ENCODE assay signal across 8 cellular contexts in genomic region chr4:140237616-140238352, GRCh38.
DNase-seq lines count a peak whose midpoint lies in the region; ATAC-seq and TF ChIP-seq lines count a peak whose summit lies in the region.

No MANE protein-coding gene starts in this region.

- ATAC-seq in heart right ventricle (peak; percentile 80 to 90 (median 86)), GM18868 (IDR thresholded peaks at IDR 0.05; ENCODE audit: unreplicated experiment) (no peak)
- no peak for ATAC-seq in activated T-helper 17 cell treated with anti-CD3 and anti-CD28 coated beads, Interleukin-2, amount 50 U/mL, for 72 hours (replicated peaks)

- H3K9me3 ChIP-seq in WERI-Rb-1 (ENCODE audit: severe bottlenecking) (no peaks in the 10 kb centered on the region), heart right ventricle (no peaks in the 10 kb centered on the region)

- H3K36me3 Mint-ChIP-seq in activated T-helper 17 cell treated with anti-CD3 and anti-CD28 coated beads, Interleukin-2, amount 50 U/mL, for 72 hours (ENCODE audit: low read depth) = no peaks in the 10 kb centered on the region

- H3K9me3 Mint-ChIP-seq in activated T-helper 17 cell treated with anti-CD3 and anti-CD28 coated beads, Interleukin-2, amount 50 U/mL, for 72 hours = no peaks in the 10 kb centered on the region

- H3K4me3 Mint-ChIP-seq in activated T-helper 17 cell treated with anti-CD3 and anti-CD28 coated beads, Interleukin-2, amount 50 U/mL, for 72 hours = no peak overlapping the region

- peaks cover 7% of the 10 kb centered on the region for H3K27me3 Mint-ChIP-seq in activated T-helper 17 cell treated with anti-CD3 and anti-CD28 coated beads, Interleukin-2, amount 50 U/mL, for 72 hours

- H3K27ac Mint-ChIP-seq in activated T-helper 17 cell treated with anti-CD3 and anti-CD28 coated beads, Interleukin-2, amount 50 U/mL, for 72 hours = no peak overlapping the region

- no peak for TF ChIP-seq CTCF in WERI-Rb-1 (IDR thresholded peaks at IDR 0.05; ENCODE audit: low read depth, low read length)
- no peak for TF ChIP-seq CTCF in heart right ventricle (IDR thresholded peaks at IDR 0.05)

- H3K36me3 ChIP-seq in WERI-Rb-1 = no peaks in the 10 kb centered on the region
- H3K36me3 ChIP-seq in heart right ventricle = no peaks in the 10 kb centered on the region

- peaks cover 10 to 50% (median 31%) of the 10 kb centered on the region in 9 donors for H3K4me1 ChIP-seq in heart right ventricle

- 4 to 6% methylated on average over 16 of the region's 16 CpGs for WGBS in heart right ventricle, 2 donors

- H3K27me3 ChIP-seq in WERI-Rb-1 (ENCODE audit: insufficient read depth, low read depth, severe bottlenecking) = no peaks in the 10 kb centered on the region
- H3K27me3 ChIP-seq in heart right ventricle = no peaks in the 10 kb centered on the region

- no peak overlapping the region; the same call in 1 of the 2 replicates for H3K4me3 ChIP-seq in WERI-Rb-1 (ENCODE audit: low read depth, low read length)
- H3K4me3 ChIP-seq in heart right ventricle = peak overlapping the region in 8 of 10 donors; percentile 2 to 37 (median 30)

- intact Hi-C loops in heart right ventricle (cut with DNase I) (loop anchor here in 5 of 10 donors (2.0 to 5.0 kb wide), 3 partner anchors 80 to 87 kb away; partner anchors contain the start of gene MAML3 (in 3 of the 5)), posterior cingulate gyrus (cut with DNase I) (loop anchor here (5.0 kb wide), 1 partner anchor 85 kb away; the partner anchor contains the start of gene MAML3)

- H3K4me1 Mint-ChIP-seq in activated T-helper 17 cell treated with anti-CD3 and anti-CD28 coated beads, Interleukin-2, amount 50 U/mL, for 72 hours = peaks cover 7% of the 10 kb centered on the region

- DNase-seq in DMS 273 treated with DMSO at 0.1 percent for 48 hours (lab: John Stamatoyannopoulos, UW) = peak; percentile 95
- peak; percentile 65 for DNase-seq in NCI-H187 treated with DMSO at 0.1 percent for 48 hours (lab: John Stamatoyannopoulos, UW)
- peak; percentile 83 for DNase-seq in WERI-Rb-1
- DNase-seq in heart right ventricle = peak; percentile 72 to 76
- DNase-seq in posterior cingulate gyrus = peak; percentile 59 to 95 (median 70)
- no peak for DNase-seq in activated CD8-positive, alpha-beta memory T cell treated with anti-CD3 and anti-CD28 coated beads for 24 hours

- H3K27ac ChIP-seq in WERI-Rb-1 = peak overlapping the region; percentile 85
- peak overlapping the region; percentile 66 to 92 (median 83) for H3K27ac ChIP-seq in heart right ventricle

Comparison
In these comparisons a context has a peak if more than half of its experiments do, and no peak if none do; other contexts are left out.
1. ATAC-seq: peak in heart right ventricle (8 of 8); none in activated T-helper 17 cell treated with anti-CD3 and anti-CD28 coated beads, Interleukin-2, amount 50 U/mL, for 72 hours (single experiment) and GM18868 (single experiment).